In the genomic region with DNA sequence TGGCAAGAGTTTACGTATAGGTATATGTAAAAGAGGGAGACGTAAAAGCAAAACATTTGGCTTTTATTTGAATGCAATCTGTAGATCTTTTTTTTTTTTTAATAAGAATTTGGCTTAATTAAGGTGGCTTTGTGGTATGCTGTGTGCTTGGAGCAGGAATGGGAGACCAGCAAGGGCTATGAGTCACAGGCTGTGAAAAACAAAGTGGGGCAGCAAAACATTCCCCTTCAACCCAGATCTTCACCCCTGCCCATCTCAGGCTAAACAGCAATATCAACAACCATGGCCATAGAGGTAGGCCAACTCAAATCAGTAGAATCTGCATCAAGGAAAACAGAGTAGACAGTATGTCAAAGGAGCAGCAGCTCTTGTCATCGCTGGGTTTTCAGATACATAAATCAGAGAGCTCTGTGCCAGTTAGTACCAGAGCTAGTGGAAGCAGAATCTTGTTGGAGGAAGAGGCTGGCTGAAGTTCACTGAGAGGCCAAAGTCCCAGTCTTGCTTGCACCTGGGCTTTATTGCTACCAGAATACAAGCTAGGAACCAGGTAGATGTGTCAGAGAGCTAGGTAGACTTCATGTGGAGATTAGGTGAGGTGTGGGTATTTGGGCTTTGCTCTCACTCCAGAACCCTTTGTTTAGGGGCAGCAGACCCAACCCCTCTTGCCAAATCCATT, we compare ENCODE assay signal across 1 cellular context.
TF ChIP-seq lines count a peak whose summit lies in the region.

No MANE protein-coding gene starts in this region.

TF ChIP-seq in WTC11, 78 proteins besides CTCF, POLR2A, EP300 and RAD21 (continued from another document):
- TF ChIP-seq, protein P1, sequence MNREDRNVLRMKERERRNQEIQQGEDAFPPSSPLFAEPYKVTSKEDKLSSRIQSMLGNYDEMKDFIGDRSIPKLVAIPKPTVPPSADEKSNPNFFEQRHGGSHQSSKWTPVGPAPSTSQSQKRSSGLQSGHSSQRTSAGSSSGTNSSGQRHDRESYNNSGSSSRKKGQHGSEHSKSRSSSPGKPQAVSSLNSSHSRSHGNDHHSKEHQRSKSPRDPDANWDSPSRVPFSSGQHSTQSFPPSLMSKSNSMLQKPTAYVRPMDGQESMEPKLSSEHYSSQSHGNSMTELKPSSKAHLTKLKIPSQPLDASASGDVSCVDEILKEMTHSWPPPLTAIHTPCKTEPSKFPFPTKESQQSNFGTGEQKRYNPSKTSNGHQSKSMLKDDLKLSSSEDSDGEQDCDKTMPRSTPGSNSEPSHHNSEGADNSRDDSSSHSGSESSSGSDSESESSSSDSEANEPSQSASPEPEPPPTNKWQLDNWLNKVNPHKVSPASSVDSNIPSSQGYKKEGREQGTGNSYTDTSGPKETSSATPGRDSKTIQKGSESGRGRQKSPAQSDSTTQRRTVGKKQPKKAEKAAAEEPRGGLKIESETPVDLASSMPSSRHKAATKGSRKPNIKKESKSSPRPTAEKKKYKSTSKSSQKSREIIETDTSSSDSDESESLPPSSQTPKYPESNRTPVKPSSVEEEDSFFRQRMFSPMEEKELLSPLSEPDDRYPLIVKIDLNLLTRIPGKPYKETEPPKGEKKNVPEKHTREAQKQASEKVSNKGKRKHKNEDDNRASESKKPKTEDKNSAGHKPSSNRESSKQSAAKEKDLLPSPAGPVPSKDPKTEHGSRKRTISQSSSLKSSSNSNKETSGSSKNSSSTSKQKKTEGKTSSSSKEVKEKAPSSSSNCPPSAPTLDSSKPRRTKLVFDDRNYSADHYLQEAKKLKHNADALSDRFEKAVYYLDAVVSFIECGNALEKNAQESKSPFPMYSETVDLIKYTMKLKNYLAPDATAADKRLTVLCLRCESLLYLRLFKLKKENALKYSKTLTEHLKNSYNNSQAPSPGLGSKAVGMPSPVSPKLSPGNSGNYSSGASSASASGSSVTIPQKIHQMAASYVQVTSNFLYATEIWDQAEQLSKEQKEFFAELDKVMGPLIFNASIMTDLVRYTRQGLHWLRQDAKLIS (CRISPR knock-in tag; IDR thresholded peaks at IDR 0.05; ENCODE audit: borderline replicate concordance), result no peak
- TF ChIP-seq ZNF219 (CRISPR knock-in tag; IDR thresholded peaks at IDR 0.05; ENCODE audit: borderline replicate concordance) (no peak), ZBTB21 (CRISPR knock-in tag; IDR thresholded peaks at IDR 0.05; ENCODE audit: borderline replicate concordance) (no peak), IRF2 (CRISPR knock-in tag; IDR thresholded peaks at IDR 0.05; ENCODE audit: borderline replicate concordance, low read depth) (no peak), RELA (CRISPR knock-in tag; IDR thresholded peaks at IDR 0.05; ENCODE audit: borderline replicate concordance) (no peak)
- TF ChIP-seq, protein P2, sequence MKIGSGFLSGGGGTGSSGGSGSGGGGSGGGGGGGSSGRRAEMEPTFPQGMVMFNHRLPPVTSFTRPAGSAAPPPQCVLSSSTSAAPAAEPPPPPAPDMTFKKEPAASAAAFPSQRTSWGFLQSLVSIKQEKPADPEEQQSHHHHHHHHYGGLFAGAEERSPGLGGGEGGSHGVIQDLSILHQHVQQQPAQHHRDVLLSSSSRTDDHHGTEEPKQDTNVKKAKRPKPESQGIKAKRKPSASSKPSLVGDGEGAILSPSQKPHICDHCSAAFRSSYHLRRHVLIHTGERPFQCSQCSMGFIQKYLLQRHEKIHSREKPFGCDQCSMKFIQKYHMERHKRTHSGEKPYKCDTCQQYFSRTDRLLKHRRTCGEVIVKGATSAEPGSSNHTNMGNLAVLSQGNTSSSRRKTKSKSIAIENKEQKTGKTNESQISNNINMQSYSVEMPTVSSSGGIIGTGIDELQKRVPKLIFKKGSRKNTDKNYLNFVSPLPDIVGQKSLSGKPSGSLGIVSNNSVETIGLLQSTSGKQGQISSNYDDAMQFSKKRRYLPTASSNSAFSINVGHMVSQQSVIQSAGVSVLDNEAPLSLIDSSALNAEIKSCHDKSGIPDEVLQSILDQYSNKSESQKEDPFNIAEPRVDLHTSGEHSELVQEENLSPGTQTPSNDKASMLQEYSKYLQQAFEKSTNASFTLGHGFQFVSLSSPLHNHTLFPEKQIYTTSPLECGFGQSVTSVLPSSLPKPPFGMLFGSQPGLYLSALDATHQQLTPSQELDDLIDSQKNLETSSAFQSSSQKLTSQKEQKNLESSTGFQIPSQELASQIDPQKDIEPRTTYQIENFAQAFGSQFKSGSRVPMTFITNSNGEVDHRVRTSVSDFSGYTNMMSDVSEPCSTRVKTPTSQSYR (CRISPR knock-in tag; IDR thresholded peaks at IDR 0.05), result no peak
- TF ChIP-seq, protein P3, sequence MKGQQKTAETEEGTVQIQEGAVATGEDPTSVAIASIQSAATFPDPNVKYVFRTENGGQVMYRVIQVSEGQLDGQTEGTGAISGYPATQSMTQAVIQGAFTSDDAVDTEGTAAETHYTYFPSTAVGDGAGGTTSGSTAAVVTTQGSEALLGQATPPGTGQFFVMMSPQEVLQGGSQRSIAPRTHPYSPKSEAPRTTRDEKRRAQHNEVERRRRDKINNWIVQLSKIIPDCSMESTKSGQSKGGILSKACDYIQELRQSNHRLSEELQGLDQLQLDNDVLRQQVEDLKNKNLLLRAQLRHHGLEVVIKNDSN (CRISPR knock-in tag; IDR thresholded peaks at IDR 0.05), result no peak
TF ChIP-seq in WTC11: peak in this region for 0.
